1 cellular context compared by ENCODE assay signal in genomic region chr2:112275314-112275886, GRCh38.
A peak's percentile ranks its signal among the peaks of the same experiment; 100 is the strongest.
TF ChIP-seq lines count a peak whose summit lies in the region.

TSS of gene ZC3H6 (plus strand) at chr2:112275597. CDS start at chr2:112275995, 398 bp downstream.

TF ChIP-seq in HepG2, 621 proteins besides CTCF, POLR2A, EP300 and RAD21 (continued from another document and continues in another):
- 0 out of 2 replicates have a peak, but pooled peaks have one; percentile 12 for TF ChIP-seq HNF1A (IDR thresholded peaks at IDR 0.05; ENCODE audit: low read depth)
- TF ChIP-seq HNF1A (CRISPR knock-in tag; IDR thresholded peaks at IDR 0.05; ENCODE audit: borderline replicate concordance) = peak; percentile 92
- TF ChIP-seq ZNF580 (CRISPR knock-in tag; IDR thresholded peaks at IDR 0.05; ENCODE audit: borderline replicate concordance, low read depth) = peak; percentile 96
- peak; percentile 92 for TF ChIP-seq ZNF782 (CRISPR knock-in tag; IDR thresholded peaks at IDR 0.05; ENCODE audit: borderline replicate concordance)
- TF ChIP-seq STAT6 (CRISPR knock-in tag; IDR thresholded peaks at IDR 0.05; ENCODE audit: borderline replicate concordance) = peak; percentile 64; the same call in 1 of the 2 replicates
- TF ChIP-seq ZNF263 (CRISPR knock-in tag; IDR thresholded peaks at IDR 0.05) = peak; percentile 70
- TF ChIP-seq YEATS4 (CRISPR knock-in tag; IDR thresholded peaks at IDR 0.05; ENCODE audit: borderline replicate concordance) = peak; percentile 100
- TF ChIP-seq RBM39 (IDR thresholded peaks at IDR 0.05; ENCODE audit: low read depth, low read length, poor library complexity, severe bottlenecking) = peak; percentile 100
- TF ChIP-seq ARID4A (CRISPR knock-in tag; IDR thresholded peaks at IDR 0.05; ENCODE audit: borderline replicate concordance) = peak; percentile 90; the same call in 1 of the 2 replicates
- peak; percentile 98 for TF ChIP-seq HNF1B (CRISPR knock-in tag; IDR thresholded peaks at IDR 0.05)
- TF ChIP-seq NR2F1 (CRISPR knock-in tag; IDR thresholded peaks at IDR 0.05) = peak; percentile 41 to 44; a peak in 1 of 4 replicates
- TF ChIP-seq ZBTB3 (CRISPR knock-in tag; IDR thresholded peaks at IDR 0.05; ENCODE audit: borderline replicate concordance, low read depth) = peak; percentile 94
- TF ChIP-seq CCDC6 (CRISPR knock-in tag; IDR thresholded peaks at IDR 0.05) = no peak; the same call in 1 of the 2 replicates
- TF ChIP-seq ZNF512 (CRISPR knock-in tag; IDR thresholded peaks at IDR 0.05) = peak; percentile 92
- peak; percentile 98 for TF ChIP-seq ZNF512B (CRISPR knock-in tag; IDR thresholded peaks at IDR 0.05; ENCODE audit: borderline replicate concordance)
- peak; percentile 97 for TF ChIP-seq TARDBP (CRISPR knock-in tag; IDR thresholded peaks at IDR 0.05)
- TF ChIP-seq ZNF136 (CRISPR knock-in tag; IDR thresholded peaks at IDR 0.05; ENCODE audit: low read depth) = 0 out of 2 replicates have a peak, but pooled peaks have one; percentile 50
- TF ChIP-seq ZNF773 (CRISPR knock-in tag; IDR thresholded peaks at IDR 0.05; ENCODE audit: borderline replicate concordance) = no peak; the same call in 1 of the 2 replicates
- TF ChIP-seq ZNF879 (CRISPR knock-in tag; IDR thresholded peaks at IDR 0.05) = no peak
- TF ChIP-seq NR2F6 (IDR thresholded peaks at IDR 0.05) = peak; percentile 33; the same call in 1 of the 2 replicates
- TF ChIP-seq NR2F6 (CRISPR knock-in tag; IDR thresholded peaks at IDR 0.05) = peak; percentile 82
- TF ChIP-seq KDM1A (CRISPR knock-in tag; IDR thresholded peaks at IDR 0.05) = peak; percentile 63
- TF ChIP-seq POLR2AphosphoS5 (IDR thresholded peaks at IDR 0.05; ENCODE audit: low read depth, low read length) = peak; percentile 95
- TF ChIP-seq ZEB1 (IDR thresholded peaks at IDR 0.05; ENCODE audit: insufficient replicate concordance, low read depth) = peak; percentile 67
- TF ChIP-seq ZNF484 (CRISPR knock-in tag; IDR thresholded peaks at IDR 0.05; ENCODE audit: borderline replicate concordance, low read depth) = peak; percentile 95
- no peak for TF ChIP-seq BRCA1 (CRISPR knock-in tag; IDR thresholded peaks at IDR 0.05)
- peak; percentile 76; the same call in 1 of the 2 replicates for TF ChIP-seq STAT5B (CRISPR knock-in tag; IDR thresholded peaks at IDR 0.05)
- TF ChIP-seq ZNF275 (CRISPR knock-in tag; IDR thresholded peaks at IDR 0.05; ENCODE audit: borderline replicate concordance) = peak; percentile 94; the same call in 1 of the 2 replicates
- peak; percentile 90 for TF ChIP-seq ZNF772 (CRISPR knock-in tag; IDR thresholded peaks at IDR 0.05)
- peak; percentile 73 for TF ChIP-seq FOXP4 (CRISPR knock-in tag; IDR thresholded peaks at IDR 0.05)
- TF ChIP-seq RBM22 (optimal IDR thresholded peaks at IDR 0.05; ENCODE audit: low read length) = peak; percentile 92
- peak; percentile 64 for TF ChIP-seq REXO4 (CRISPR knock-in tag; IDR thresholded peaks at IDR 0.05; ENCODE audit: borderline replicate concordance)
- TF ChIP-seq ZFX (CRISPR knock-in tag; IDR thresholded peaks at IDR 0.05; ENCODE audit: low read depth) = peak; percentile 91
- TF ChIP-seq DNMT1 (CRISPR knock-in tag; IDR thresholded peaks at IDR 0.05) = peak; percentile 95
- TF ChIP-seq NFE2 (CRISPR knock-in tag; IDR thresholded peaks at IDR 0.05) = no peak; the same call in 1 of the 2 replicates
- no peak for TF ChIP-seq NFE2L2 (IDR thresholded peaks at IDR 0.05; ENCODE audit: low read length)
